Comparison of ENCODE assay signal across 8 cellular contexts in the genomic region with DNA sequence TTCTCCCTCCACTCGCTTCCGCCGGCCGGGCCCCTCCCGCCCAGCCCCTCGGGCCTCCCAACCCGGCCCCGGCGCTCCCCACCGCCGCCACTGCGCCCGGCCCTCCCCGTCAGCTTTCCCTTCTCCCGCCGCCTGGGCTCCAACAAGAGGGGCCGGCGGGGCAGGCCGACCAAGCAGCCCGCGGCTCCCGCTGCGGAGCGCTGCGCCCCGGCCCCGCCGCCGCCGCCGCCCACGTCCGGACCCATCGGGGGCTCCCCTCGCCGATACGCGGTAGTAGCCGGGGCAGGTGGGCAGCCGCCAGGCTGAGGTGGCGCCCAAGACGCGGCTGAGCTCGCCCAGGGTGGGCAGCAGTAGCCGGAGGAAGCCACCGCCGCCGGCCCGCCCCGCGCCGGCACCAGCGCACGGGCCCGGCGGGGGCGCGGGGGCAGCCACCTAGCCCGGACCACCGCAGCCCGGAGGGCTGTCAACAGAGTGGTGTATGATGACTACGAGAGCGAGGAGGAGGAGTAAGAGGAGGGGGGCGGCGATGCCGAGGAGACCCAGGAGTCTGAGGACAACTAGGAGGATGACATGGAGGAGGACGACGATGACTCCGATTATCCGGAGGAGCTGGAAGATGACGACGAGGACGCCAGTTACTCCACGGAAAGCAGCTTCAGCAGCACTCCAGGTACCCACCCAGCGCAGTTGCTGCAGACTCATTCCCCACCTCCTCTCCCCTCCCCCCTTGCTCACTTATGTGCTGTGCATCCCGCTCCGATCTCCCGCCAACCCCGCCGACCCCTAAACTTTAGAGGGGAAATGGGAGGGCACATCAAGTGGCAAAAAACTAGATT. TPM values are rescaled to one million over a fixed set of nuclear protein-coding genes. Genes with fewer than 3 reads are reported as not detected.
DNase-seq lines count a peak whose midpoint lies in the region; ATAC-seq and TF ChIP-seq lines count a peak whose summit lies in the region.

No MANE protein-coding gene starts in this region.

- peak; percentile 1 for TF ChIP-seq CTCF in endodermal cell (conservative IDR thresholded peaks at IDR 0.05)

- H3K27ac ChIP-seq in endodermal cell (ENCODE audit: low read depth, low read length) = peak overlapping the region; percentile 53
- peak overlapping the region; percentile 49 for H3K27ac ChIP-seq in mesodermal cell (ENCODE audit: low read depth, low read length, severe bottlenecking)

- H3K27ac Mint-ChIP-seq in activated CD4-positive, alpha-beta memory T cell treated with anti-CD3 and anti-CD28 coated beads for 36 hours = peak overlapping the region; percentile 68
- H3K27ac Mint-ChIP-seq in endodermal cell = peak overlapping the region; percentile 62
- H3K27ac Mint-ChIP-seq in stimulated activated effector memory CD8-positive, alpha-beta T cell treated with anti-CD3 and anti-CD28 coated beads, Interleukin-12 subunit alpha, Interleukin-12 subunit beta, amount 100 ng/mL, for 72 hours = peak overlapping the region; percentile 91

- intact Hi-C loops in activated CD4-positive, alpha-beta memory T cell treated with anti-CD3 and anti-CD28 coated beads for 36 hours (cut with micrococcal nuclease) = loop anchor here (1.0 to 2.0 kb wide), 2 partner anchors 106 to 131 kb away; partner anchors contain the start of gene UTP6

- 0% methylated on average over 6 to 75 of the region's 80 CpGs for WGBS in endodermal cell (ENCODE audit: insufficient coverage in 1 of 2, insufficient read length in 1 of 2), 2 experiments
- WGBS in mesodermal cell (ENCODE audit: insufficient coverage in 2 of 2), 2 experiments = 0 to 1% methylated on average over 50 to 55 of the region's 80 CpGs

- no peaks in the 10 kb centered on the region for H3K4me1 ChIP-seq in endodermal cell (ENCODE audit: control insufficient read depth, insufficient read depth, low read length)
- no peaks in the 10 kb centered on the region for H3K4me1 ChIP-seq in mesodermal cell (ENCODE audit: control insufficient read depth, insufficient read depth, low read length, poor library complexity, severe bottlenecking)

- no peaks in the 10 kb centered on the region for H3K27me3 ChIP-seq in endodermal cell (ENCODE audit: control insufficient read depth, insufficient read depth, low read length, poor library complexity, severe bottlenecking)

- POLR2A ChIA-PET in activated CD4-positive, alpha-beta memory T cell treated with anti-CD3 and anti-CD28 coated beads for 36 hours (lab: Charles Lee) = interaction anchor here (1.0 to 1.1 kb wide), 2 partner anchors 9 to 135 kb away, joined by 3 to 7 read pairs; partner anchors contain the start of gene RHOT1

- DNase-seq in DMS53 (lab: John Stamatoyannopoulos, UW) (peak; percentile 83), DMS53 treated with DMSO at 0.1 percent for 48 hours (lab: John Stamatoyannopoulos, UW; ENCODE audit: unreplicated experiment) (no peak), NCI-H1694 (lab: John Stamatoyannopoulos, UW) (peak; percentile 22), endodermal cell (peak; percentile 85)
- peak; percentile 62 for DNase-seq in activated CD4-positive, alpha-beta memory T cell treated with anti-CD3 and anti-CD28 coated beads for 36 hours
- DNase-seq in stimulated activated effector memory CD8-positive, alpha-beta T cell treated with anti-CD3 and anti-CD28 coated beads, Interleukin-12 subunit alpha, Interleukin-12 subunit beta, amount 100 ng/mL, for 72 hours (ENCODE audit: low spot score in 2 of 2) = peak in 1 of 2 donors; percentile 80

- CTCF ChIA-PET in activated CD4-positive, alpha-beta memory T cell treated with anti-CD3 and anti-CD28 coated beads for 36 hours (lab: Charles Lee) = interaction anchor here (0.8 to 5.5 kb wide), 9 partner anchors 9 to 148 kb away, joined by 3 to 77 read pairs (median 8); partner anchors contain the start of genes RHOT1, SUZ12 and UTP6

- peaks cover 41% of the 10 kb centered on the region for H3K4me1 Mint-ChIP-seq in activated CD4-positive, alpha-beta memory T cell treated with anti-CD3 and anti-CD28 coated beads for 36 hours (ENCODE audit: low read depth)
- peaks cover 11% of the 10 kb centered on the region for H3K4me1 Mint-ChIP-seq in endodermal cell
- H3K4me1 Mint-ChIP-seq in stimulated activated effector memory CD8-positive, alpha-beta T cell treated with anti-CD3 and anti-CD28 coated beads, Interleukin-12 subunit alpha, Interleukin-12 subunit beta, amount 100 ng/mL, for 72 hours = peaks cover 40% of the 10 kb centered on the region

- peak overlapping the region; percentile 81 for H3K4me3 Mint-ChIP-seq in activated CD4-positive, alpha-beta memory T cell treated with anti-CD3 and anti-CD28 coated beads for 36 hours
- peak overlapping the region; percentile 90 for H3K4me3 Mint-ChIP-seq in endodermal cell
- H3K4me3 Mint-ChIP-seq in stimulated activated effector memory CD8-positive, alpha-beta T cell treated with anti-CD3 and anti-CD28 coated beads, Interleukin-12 subunit alpha, Interleukin-12 subunit beta, amount 100 ng/mL, for 72 hours = peak overlapping the region; percentile 87

- peaks cover 5% of the 10 kb centered on the region for H3K36me3 Mint-ChIP-seq in activated CD4-positive, alpha-beta memory T cell treated with anti-CD3 and anti-CD28 coated beads for 36 hours
- H3K36me3 Mint-ChIP-seq in endodermal cell (ENCODE audit: low read depth) = peaks cover 9% of the 10 kb centered on the region
- H3K36me3 Mint-ChIP-seq in stimulated activated effector memory CD8-positive, alpha-beta T cell treated with anti-CD3 and anti-CD28 coated beads, Interleukin-12 subunit alpha, Interleukin-12 subunit beta, amount 100 ng/mL, for 72 hours = peaks cover 20% of the 10 kb centered on the region

- H3K36me3 ChIP-seq in endodermal cell (ENCODE audit: control insufficient read depth, insufficient read depth, low read length) (no peaks in the 10 kb centered on the region), mesodermal cell (ENCODE audit: control insufficient read depth, insufficient read depth, low read length) (no peaks in the 10 kb centered on the region)

- H3K4me3 ChIP-seq in endodermal cell (ENCODE audit: low read length) (peak overlapping the region; percentile 96), mesodermal cell (ENCODE audit: extremely low read depth, insufficient read depth, low read length, poor library complexity, severe bottlenecking) (peak overlapping the region; percentile 82)

- H3K9me3 Mint-ChIP-seq in activated CD4-positive, alpha-beta memory T cell treated with anti-CD3 and anti-CD28 coated beads for 36 hours = no peaks in the 10 kb centered on the region
- no peaks in the 10 kb centered on the region for H3K9me3 Mint-ChIP-seq in endodermal cell
- H3K9me3 Mint-ChIP-seq in stimulated activated effector memory CD8-positive, alpha-beta T cell treated with anti-CD3 and anti-CD28 coated beads, Interleukin-12 subunit alpha, Interleukin-12 subunit beta, amount 100 ng/mL, for 72 hours = no peaks in the 10 kb centered on the region

- no peaks in the 10 kb centered on the region for H3K27me3 Mint-ChIP-seq in activated CD4-positive, alpha-beta memory T cell treated with anti-CD3 and anti-CD28 coated beads for 36 hours
- peaks cover 8% of the 10 kb centered on the region for H3K27me3 Mint-ChIP-seq in endodermal cell (ENCODE audit: insufficient read depth)

- H3K9me3 ChIP-seq in endodermal cell (ENCODE audit: control insufficient read depth, low read length) (no peaks in the 10 kb centered on the region), mesodermal cell (ENCODE audit: control insufficient read depth, low read length) (no peaks in the 10 kb centered on the region)

- H3K9ac ChIP-seq in endodermal cell (ENCODE audit: extremely low read depth, low read length, poor library complexity, severe bottlenecking) = peak overlapping the region; percentile 70

- peak; percentile 46 for ATAC-seq in HG02588 (IDR thresholded peaks at IDR 0.05; ENCODE audit: unreplicated experiment)
- peak; percentile 76 for ATAC-seq in stimulated activated effector memory CD8-positive, alpha-beta T cell treated with anti-CD3 and anti-CD28 coated beads, Interleukin-12 subunit alpha, Interleukin-12 subunit beta, amount 100 ng/mL, for 72 hours

RNA-seq across cellular contexts. Expression of gene LRRC37B, which starts 0.5 kb away (rescaled TPM):
- total RNA-seq in activated CD4-positive, alpha-beta memory T cell treated with anti-CD3 and anti-CD28 coated beads for 36 hours = 10 to 100 TPM; 16.4 to 17.2 TPM
- total RNA-seq in endodermal cell = 10 to 100 TPM; 22.7 to 28.7 TPM
- polyA plus RNA-seq in endodermal cell (2013, experiment 1 of 2) = 35.7 TPM
- 39.7 TPM for polyA plus RNA-seq in endodermal cell (2013, experiment 2 of 2)
- 23.0 TPM for polyA plus RNA-seq in mesodermal cell (2013, experiment 1 of 2)
- polyA plus RNA-seq in mesodermal cell (2013, experiment 2 of 2) = 28.4 TPM
